In the genomic region with DNA sequence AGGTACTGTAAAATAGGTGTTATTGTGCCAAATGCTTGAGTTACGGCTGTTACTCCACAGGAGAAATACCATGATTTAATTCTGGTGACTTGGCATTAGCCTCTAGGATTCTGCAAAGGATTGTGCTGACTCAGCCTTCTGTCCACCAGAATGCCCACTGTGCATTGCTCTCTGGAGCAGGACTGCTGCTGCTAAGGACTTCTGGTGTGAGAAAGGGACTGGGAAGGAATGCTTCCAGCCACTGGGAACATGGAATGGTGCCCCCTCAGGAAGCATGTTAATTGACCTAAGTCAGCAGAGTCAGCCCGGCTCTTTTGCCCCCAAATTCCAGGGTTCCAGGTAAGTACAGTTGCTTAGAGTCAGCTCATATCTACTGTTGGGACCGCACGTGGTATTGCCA, we compare ENCODE assay signal across 1 cellular context.
TF ChIP-seq lines count a peak whose summit lies in the region.

No MANE protein-coding gene starts in this region.

TF ChIP-seq in GM23338, 12 proteins besides CTCF, POLR2A, EP300 and RAD21 (continued from another document):
- TF ChIP-seq, protein P1, sequence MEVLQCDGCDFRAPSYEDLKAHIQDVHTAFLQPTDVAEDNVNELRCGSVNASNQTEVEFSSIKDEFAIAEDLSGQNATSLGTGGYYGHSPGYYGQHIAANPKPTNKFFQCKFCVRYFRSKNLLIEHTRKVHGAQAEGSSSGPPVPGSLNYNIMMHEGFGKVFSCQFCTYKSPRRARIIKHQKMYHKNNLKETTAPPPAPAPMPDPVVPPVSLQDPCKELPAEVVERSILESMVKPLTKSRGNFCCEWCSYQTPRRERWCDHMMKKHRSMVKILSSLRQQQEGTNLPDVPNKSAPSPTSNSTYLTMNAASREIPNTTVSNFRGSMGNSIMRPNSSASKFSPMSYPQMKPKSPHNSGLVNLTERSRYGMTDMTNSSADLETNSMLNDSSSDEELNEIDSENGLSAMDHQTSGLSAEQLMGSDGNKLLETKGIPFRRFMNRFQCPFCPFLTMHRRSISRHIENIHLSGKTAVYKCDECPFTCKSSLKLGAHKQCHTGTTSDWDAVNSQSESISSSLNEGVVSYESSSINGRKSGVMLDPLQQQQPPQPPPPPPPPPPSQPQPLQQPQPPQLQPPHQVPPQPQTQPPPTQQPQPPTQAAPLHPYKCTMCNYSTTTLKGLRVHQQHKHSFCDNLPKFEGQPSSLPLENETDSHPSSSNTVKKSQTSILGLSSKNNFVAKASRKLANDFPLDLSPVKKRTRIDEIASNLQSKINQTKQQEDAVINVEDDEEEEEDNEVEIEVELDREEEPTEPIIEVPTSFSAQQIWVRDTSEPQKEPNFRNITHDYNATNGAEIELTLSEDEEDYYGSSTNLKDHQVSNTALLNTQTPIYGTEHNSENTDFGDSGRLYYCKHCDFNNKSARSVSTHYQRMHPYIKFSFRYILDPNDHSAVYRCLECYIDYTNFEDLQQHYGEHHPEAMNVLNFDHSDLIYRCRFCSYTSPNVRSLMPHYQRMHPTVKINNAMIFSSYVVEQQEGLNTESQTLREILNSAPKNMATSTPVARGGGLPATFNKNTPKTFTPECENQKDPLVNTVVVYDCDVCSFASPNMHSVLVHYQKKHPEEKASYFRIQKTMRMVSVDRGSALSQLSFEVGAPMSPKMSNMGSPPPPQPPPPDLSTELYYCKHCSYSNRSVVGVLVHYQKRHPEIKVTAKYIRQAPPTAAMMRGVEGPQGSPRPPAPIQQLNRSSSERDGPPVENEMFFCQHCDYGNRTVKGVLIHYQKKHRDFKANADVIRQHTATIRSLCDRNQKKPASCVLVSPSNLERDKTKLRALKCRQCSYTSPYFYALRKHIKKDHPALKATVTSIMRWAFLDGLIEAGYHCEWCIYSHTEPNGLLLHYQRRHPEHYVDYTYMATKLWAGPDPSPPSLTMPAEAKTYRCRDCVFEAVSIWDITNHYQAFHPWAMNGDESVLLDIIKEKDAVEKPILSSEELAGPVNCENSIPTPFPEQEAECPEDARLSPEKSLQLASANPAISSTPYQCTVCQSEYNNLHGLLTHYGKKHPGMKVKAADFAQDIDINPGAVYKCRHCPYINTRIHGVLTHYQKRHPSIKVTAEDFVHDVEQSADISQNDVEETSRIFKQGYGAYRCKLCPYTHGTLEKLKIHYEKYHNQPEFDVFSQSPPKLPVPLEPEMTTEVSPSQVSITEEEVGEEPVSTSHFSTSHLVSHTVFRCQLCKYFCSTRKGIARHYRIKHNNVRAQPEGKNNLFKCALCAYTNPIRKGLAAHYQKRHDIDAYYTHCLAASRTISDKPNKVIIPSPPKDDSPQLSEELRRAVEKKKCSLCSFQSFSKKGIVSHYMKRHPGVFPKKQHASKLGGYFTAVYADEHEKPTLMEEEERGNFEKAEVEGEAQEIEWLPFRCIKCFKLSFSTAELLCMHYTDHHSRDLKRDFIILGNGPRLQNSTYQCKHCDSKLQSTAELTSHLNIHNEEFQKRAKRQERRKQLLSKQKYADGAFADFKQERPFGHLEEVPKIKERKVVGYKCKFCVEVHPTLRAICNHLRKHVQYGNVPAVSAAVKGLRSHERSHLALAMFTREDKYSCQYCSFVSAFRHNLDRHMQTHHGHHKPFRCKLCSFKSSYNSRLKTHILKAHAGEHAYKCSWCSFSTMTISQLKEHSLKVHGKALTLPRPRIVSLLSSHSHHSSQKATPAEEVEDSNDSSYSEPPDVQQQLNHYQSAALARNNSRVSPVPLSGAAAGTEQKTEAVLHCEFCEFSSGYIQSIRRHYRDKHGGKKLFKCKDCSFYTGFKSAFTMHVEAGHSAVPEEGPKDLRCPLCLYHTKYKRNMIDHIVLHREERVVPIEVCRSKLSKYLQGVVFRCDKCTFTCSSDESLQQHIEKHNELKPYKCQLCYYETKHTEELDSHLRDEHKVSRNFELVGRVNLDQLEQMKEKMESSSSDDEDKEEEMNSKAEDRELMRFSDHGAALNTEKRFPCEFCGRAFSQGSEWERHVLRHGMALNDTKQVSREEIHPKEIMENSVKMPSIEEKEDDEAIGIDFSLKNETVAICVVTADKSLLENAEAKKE (CRISPR knock-in tag; IDR thresholded peaks at IDR 0.05) = no peak
- TF ChIP-seq ZNF331 (CRISPR knock-in tag; IDR thresholded peaks at IDR 0.05; ENCODE audit: low read depth) (no peak), ZNF114 (CRISPR knock-in tag; IDR thresholded peaks at IDR 0.05) (no peak), EZH2 (IDR thresholded peaks at IDR 0.05; ENCODE audit: low read depth, unreplicated experiment) (no peak), NANOG (IDR thresholded peaks at IDR 0.05; ENCODE audit: borderline replicate concordance) (no peak)
